In genomic region chr18:1047406-1047805, GRCh38 we compare ENCODE assay signal across 27 cellular contexts.
DNase-seq lines count a peak whose midpoint lies in the region; ATAC-seq, FAIRE-seq and TF ChIP-seq lines count a peak whose summit lies in the region.
"Had no signal": no experiment of that assay in that cellular context is flagged by ENCODE, and none has a peak within 500 bp of the region (broad histone marks: within the 10 kb centered on the region; RNA-seq: fewer than 3 reads in every experiment).

No MANE protein-coding gene starts in this region.

- no peak for FAIRE-seq in frontal cortex (lab: Jason Lieb, UNC)
- FAIRE-seq: colon had no signal

- H3K36me3 Mint-ChIP-seq in chondrocyte (ENCODE audit: low read depth) (peaks cover 4% of the 10 kb centered on the region), WTC11 (peaks cover 24% of the 10 kb centered on the region)
- H3K36me3 Mint-ChIP-seq: CD4-positive, alpha-beta memory T cell; neural progenitor cell had no signal

- no peak for TF ChIP-seq CTCF in astrocyte of the cerebellum (IDR thresholded peaks at IDR 0.05; ENCODE audit: low read depth, low read length, missing control alignments)
- no peak for TF ChIP-seq CTCF in chondrocyte (IDR thresholded peaks at IDR 0.05)
- no peak for TF ChIP-seq CTCF in WTC11 (IDR thresholded peaks at IDR 0.05)

- H3K4me3 Mint-ChIP-seq in chondrocyte (ENCODE audit: unreplicated experiment) (no peak overlapping the region), WTC11 (no peak overlapping the region)
- H3K4me3 Mint-ChIP-seq: activated CD4-positive, alpha-beta T cell treated with anti-CD3 and anti-CD28 coated beads, Interleukin-2, amount 10 ng/mL, durations not matched to agents 24 days and 14 days; activated T-cell treated with anti-CD3 and anti-CD28 coated beads, Interleukin-2, amount 50 U/mL, for 4 hours; CD4-positive, alpha-beta memory T cell; neural progenitor cell; T-helper 2 cell treated with Interferon-gamma antibody and Interleukin-4, amounts not matched to agents 5 μg/mL and 100 μg/mL, for 36 hours had no signal

- ATAC-seq in WTC11, result no peak
- ATAC-seq: activated T-cell treated with anti-CD3 and anti-CD28 coated beads, Interleukin-2, amount 50 U/mL, for 4 hours; foreskin keratinocyte; heart right ventricle; right cardiac atrium; Right ventricle myocardium inferior had no signal

- in situ Hi-C loops in astrocyte of the cerebellum (cut with HindIII; ENCODE audit: low sequenced_read_pairs), result no loop called here

- POLR2A ChIA-PET in WTC11 (lab: Charles Lee), result no interaction called here

- CTCF ChIA-PET in WTC11 (lab: Charles Lee), result interaction anchor here (1.7 kb wide), 1 partner anchor 86 kb away, joined by 7 read pairs; no protein-coding TSS in a partner anchor

- H3K27ac Mint-ChIP-seq in chondrocyte (ENCODE audit: unreplicated experiment) (no peak overlapping the region), WTC11 (no peak overlapping the region)
- H3K27ac Mint-ChIP-seq: activated CD4-positive, alpha-beta T cell treated with anti-CD3 and anti-CD28 coated beads, Interleukin-2, amount 10 ng/mL, durations not matched to agents 24 days and 14 days; CD4-positive, alpha-beta memory T cell; neural progenitor cell; T-helper 2 cell treated with Interferon-gamma antibody and Interleukin-4, amounts not matched to agents 5 μg/mL and 100 μg/mL, for 36 hours had no signal

- peaks cover 12% of the 10 kb centered on the region for H3K4me1 Mint-ChIP-seq in chondrocyte (ENCODE audit: low read depth)
- peaks cover 40% of the 10 kb centered on the region for H3K4me1 Mint-ChIP-seq in WTC11
- H3K4me1 Mint-ChIP-seq: activated CD4-positive, alpha-beta T cell treated with anti-CD3 and anti-CD28 coated beads, Interleukin-2, amount 10 ng/mL, durations not matched to agents 24 days and 14 days had no signal

- H3K9me3 Mint-ChIP-seq in chondrocyte (ENCODE audit: low read depth), result peaks cover 20% of the 10 kb centered on the region
- H3K9me3 Mint-ChIP-seq in WTC11, result peaks cover 25% of the 10 kb centered on the region
- H3K9me3 Mint-ChIP-seq: activated CD4-positive, alpha-beta T cell treated with anti-CD3 and anti-CD28 coated beads, Interleukin-2, amount 10 ng/mL, durations not matched to agents 24 days and 14 days; activated T-cell treated with anti-CD3 and anti-CD28 coated beads, Interleukin-2, amount 50 U/mL, for 4 hours; T-helper 2 cell treated with Interferon-gamma antibody and Interleukin-4, amounts not matched to agents 5 μg/mL and 100 μg/mL, for 36 hours had no signal

- no peaks in the 10 kb centered on the region for H3K27me3 Mint-ChIP-seq in chondrocyte (ENCODE audit: low read depth)
- no peaks in the 10 kb centered on the region for H3K27me3 Mint-ChIP-seq in WTC11 (ENCODE audit: low read depth)
- H3K27me3 Mint-ChIP-seq: activated CD4-positive, alpha-beta T cell treated with anti-CD3 and anti-CD28 coated beads, Interleukin-2, amount 10 ng/mL, durations not matched to agents 24 days and 14 days had no signal

- no peak overlapping the region for H3K4me3 ChIP-seq in astrocyte of the cerebellum (ENCODE audit: low read depth, low read length)
- H3K4me3 ChIP-seq: HAP-1, heart right ventricle, neural progenitor cell had no signal

- DNase-seq in A172 (ENCODE audit: low spot score) (peak; percentile 82), H4 (ENCODE audit: low spot score) (peak; percentile 22), astrocyte of the cerebellum (ENCODE audit: low read depth) (peak; percentile 9), left kidney (ENCODE audit: low read depth, low spot score) (peak; percentile 11), chondrocyte (ENCODE audit: low spot score) (no peak), WTC11 (ENCODE audit: low spot score) (no peak), frontal cortex (ENCODE audit: low spot score in 2 of 2) (no peak), cerebellar nuclear complex (lab: John Stamatoyannopoulos, UW) (no peak)
- DNase-seq: 8988T; activated CD4-positive, alpha-beta T cell treated with anti-CD3 and anti-CD28 coated beads, Interleukin-2, amount 10 ng/mL, durations not matched to agents 24 days and 14 days; activated gamma-delta T cell treated with Interleukin-2 at 50 U/mL for 16 hours; activated T-cell treated with anti-CD3 and anti-CD28 coated beads, Interleukin-2, amount 50 U/mL, for 4 hours; CD4-positive, alpha-beta memory T cell; effector CD8-positive, alpha-beta T cell; foreskin keratinocyte; heart right ventricle; mammary epithelial cell; NCI-H1436; NCI-H524; NK-92 treated with Interleukin-12 subunit alpha and Interleukin-12 subunit beta, amount 100 ng/mL, for 24 hours; right cardiac atrium; stimulated activated naive CD4-positive, alpha-beta T cell had no signal

TF ChIP-seq in WTC11, 78 proteins besides CTCF, POLR2A, EP300 and RAD21:
- TF ChIP-seq, protein P1, sequence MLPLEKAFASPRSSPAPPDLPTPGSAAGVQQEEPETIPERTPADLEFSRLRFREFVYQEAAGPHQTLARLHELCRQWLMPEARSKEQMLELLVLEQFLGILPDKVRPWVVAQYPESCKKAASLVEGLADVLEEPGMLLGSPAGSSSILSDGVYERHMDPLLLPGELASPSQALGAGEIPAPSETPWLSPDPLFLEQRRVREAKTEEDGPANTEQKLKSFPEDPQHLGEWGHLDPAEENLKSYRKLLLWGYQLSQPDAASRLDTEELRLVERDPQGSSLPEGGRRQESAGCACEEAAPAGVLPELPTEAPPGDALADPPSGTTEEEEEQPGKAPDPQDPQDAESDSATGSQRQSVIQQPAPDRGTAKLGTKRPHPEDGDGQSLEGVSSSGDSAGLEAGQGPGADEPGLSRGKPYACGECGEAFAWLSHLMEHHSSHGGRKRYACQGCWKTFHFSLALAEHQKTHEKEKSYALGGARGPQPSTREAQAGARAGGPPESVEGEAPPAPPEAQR (CRISPR knock-in tag; IDR thresholded peaks at IDR 0.05), result no peak
- no peak for TF ChIP-seq JAZF1 (CRISPR knock-in tag; IDR thresholded peaks at IDR 0.05)

Comparison
In these comparisons a context has a peak if more than half of its experiments do, and no peak if none do; other contexts are left out.
1. DNase-seq: peak in A172 (single experiment), H4 (single experiment), astrocyte of the cerebellum (single experiment) and left kidney (single experiment); none in chondrocyte (single experiment), WTC11 (single experiment), frontal cortex (0 of 2) and cerebellar nuclear complex (0 of 2).